In genomic region chr18:41170346-41170745, GRCh38 we compare ENCODE assay signal across 21 cellular contexts.
"Had no signal": no experiment of that assay in that cellular context is flagged by ENCODE, and none has a peak within 500 bp of the region (broad histone marks: within the 10 kb centered on the region; RNA-seq: fewer than 3 reads in every experiment).

No MANE protein-coding gene starts in this region.

- ATAC-seq: gastrocnemius medialis; left lung; right cardiac atrium; stimulated activated naive CD8-positive, alpha-beta T cell treated with anti-CD3 and anti-CD28 coated beads, Interleukin-15, amount 100 ng/mL, for 72 hours had no signal

- FAIRE-seq: small intestine had no signal

- H3K4me3 ChIP-seq: gastrocnemius medialis, left lung, prostate gland, suprapubic skin, transverse colon, uterus had no signal

- H3K36me3 ChIP-seq: gastrocnemius medialis, left lung, prostate gland, suprapubic skin, transverse colon, uterus had no signal

- H3K4me1 ChIP-seq: gastrocnemius medialis, left lung, prostate gland, suprapubic skin, transverse colon, uterus had no signal

- DNase-seq: activated B cell treated with CpG ODN at 0.5 μM for 24 hours; activated CD4-positive, alpha-beta memory T cell treated with anti-CD3 and anti-CD28 coated beads for 36 hours; activated CD4-positive, alpha-beta T cell treated with anti-CD3 and anti-CD28 coated beads for 4 hours; activated naive CD8-positive, alpha-beta T cell treated with anti-CD3 and anti-CD28 coated beads for 36 hours; activated T-cell treated with anti-CD3 and anti-CD28 coated beads for 4 hours; amygdala; cerebellar nuclear complex; effector CD8-positive, alpha-beta T cell; gastrocnemius medialis; head of caudate nucleus; kidney; left lung; right cardiac atrium; small intestine; stimulated activated CD4-positive, alpha-beta T cell treated with anti-CD3 and anti-CD28 coated beads, Interleukin-15, amount 100 ng/mL, for 24 hours; stimulated activated CD4-positive, alpha-beta T cell treated with anti-CD3 and anti-CD28 coated beads, Interleukin-2, amount 100 ng/mL, for 48 hours; stimulated activated naive CD8-positive, alpha-beta T cell treated with anti-CD3 and anti-CD28 coated beads, Interleukin-15, amount 100 ng/mL, for 72 hours; transverse colon; uterus had no signal

- H3K27ac ChIP-seq: gastrocnemius medialis, left lung, prostate gland, suprapubic skin, transverse colon, uterus had no signal

- H3K27me3 ChIP-seq: gastrocnemius medialis, left lung, suprapubic skin, transverse colon, uterus had no signal
